Comparison of ENCODE assay signal across 8 cellular contexts in genomic region chr22:41919357-41920224, GRCh38. TPM values are rescaled to one million over a fixed set of nuclear protein-coding genes. Genes with fewer than 3 reads are reported as not detected.
DNase-seq lines count a peak whose midpoint lies in the region; ATAC-seq and TF ChIP-seq lines count a peak whose summit lies in the region.

No MANE protein-coding gene starts in this region.

- no TSS peak for BruUV-seq in Calu3 (replicated peaks; lab: Mats Ljungman, UMichigan)

- TF ChIP-seq RAD21 in Ishikawa (IDR thresholded peaks at IDR 0.05; ENCODE audit: low read depth): no peak

- H3K4me3 Mint-ChIP-seq in Calu3 (ENCODE audit: low read depth, unreplicated experiment): peak overlapping the region; percentile 19
- peak overlapping the region; percentile 76 for H3K4me3 Mint-ChIP-seq in activated T-helper 17 cell treated with anti-CD3 and anti-CD28 coated beads, Interleukin-2, amount 50 U/mL, for 72 hours

- peaks cover 39% of the 10 kb centered on the region for H3K27me3 Mint-ChIP-seq in Calu3 (ENCODE audit: unreplicated experiment)
- peaks cover 6% of the 10 kb centered on the region for H3K27me3 Mint-ChIP-seq in activated T-helper 17 cell treated with anti-CD3 and anti-CD28 coated beads, Interleukin-2, amount 50 U/mL, for 72 hours

- peaks cover 7% of the 10 kb centered on the region for H3K4me1 Mint-ChIP-seq in Calu3 (ENCODE audit: low read depth, unreplicated experiment)
- no peaks in the 10 kb centered on the region for H3K4me1 Mint-ChIP-seq in activated T-helper 17 cell treated with anti-CD3 and anti-CD28 coated beads, Interleukin-2, amount 50 U/mL, for 72 hours

- no peak overlapping the region for H3K27ac Mint-ChIP-seq in Calu3 (ENCODE audit: unreplicated experiment)
- H3K27ac Mint-ChIP-seq in activated T-helper 17 cell treated with anti-CD3 and anti-CD28 coated beads, Interleukin-2, amount 50 U/mL, for 72 hours: peak overlapping the region; percentile 46

- ATAC-seq in GM19463 (IDR thresholded peaks at IDR 0.05; ENCODE audit: unreplicated experiment): peak; percentile 48
- peak; percentile 70 for ATAC-seq in activated T-helper 17 cell treated with anti-CD3 and anti-CD28 coated beads, Interleukin-2, amount 50 U/mL, for 72 hours (replicated peaks)
- ATAC-seq in left cardiac atrium: peak; percentile 60 to 83

- no peaks in the 10 kb centered on the region for H3K9me3 Mint-ChIP-seq in Calu3 (ENCODE audit: low read depth, unreplicated experiment)
- H3K9me3 Mint-ChIP-seq in activated T-helper 17 cell treated with anti-CD3 and anti-CD28 coated beads, Interleukin-2, amount 50 U/mL, for 72 hours: no peaks in the 10 kb centered on the region

- TF ChIP-seq CTCF in Calu3 (IDR thresholded peaks at IDR 0.05; ENCODE audit: unreplicated experiment): no peak

- H3K36me3 Mint-ChIP-seq in Calu3 (ENCODE audit: insufficient read depth, unreplicated experiment): peaks cover 12% of the 10 kb centered on the region
- H3K36me3 Mint-ChIP-seq in activated T-helper 17 cell treated with anti-CD3 and anti-CD28 coated beads, Interleukin-2, amount 50 U/mL, for 72 hours (ENCODE audit: low read depth): no peaks in the 10 kb centered on the region

- no peak for TF ChIP-seq EP300 in Ishikawa (IDR thresholded peaks at IDR 0.05; ENCODE audit: borderline replicate concordance)

- intact Hi-C loops in Calu3 (cut with micrococcal nuclease; ENCODE audit: unreplicated experiment): no loop called here
- intact Hi-C loops in left cardiac atrium (cut with DNase I): loop anchor here in 1 of 2 donors (10.0 kb wide), 1 partner anchor 215 kb away; no protein-coding TSS in a partner anchor

- no peak for DNase-seq in Calu3
- DNase-seq in left cardiac atrium: peak; percentile 79
- peak; percentile 65 for DNase-seq in retina
- no peak for DNase-seq in Ammon's horn (ENCODE audit: low spot score)
- DNase-seq in NCI-H510A (lab: John Stamatoyannopoulos, UW): no peak

- CTCF ChIA-PET in Calu3 (lab: Charles Lee): interaction anchor here (0.9 kb wide), 1 partner anchor 21 kb away, joined by 3 read pairs; no protein-coding TSS in a partner anchor

TF ChIP-seq in Ishikawa, 13 proteins besides CTCF, POLR2A, EP300 and RAD21:
- no peak for TF ChIP-seq EGR1 (IDR thresholded peaks at IDR 0.05)
- no peak for TF ChIP-seq NFIC (IDR thresholded peaks at IDR 0.05)
- TF ChIP-seq USF1 (IDR thresholded peaks at IDR 0.05): no peak
- TF ChIP-seq YY1 (IDR thresholded peaks at IDR 0.05; ENCODE audit: low read depth): no peak
- TF ChIP-seq, protein P1, sequence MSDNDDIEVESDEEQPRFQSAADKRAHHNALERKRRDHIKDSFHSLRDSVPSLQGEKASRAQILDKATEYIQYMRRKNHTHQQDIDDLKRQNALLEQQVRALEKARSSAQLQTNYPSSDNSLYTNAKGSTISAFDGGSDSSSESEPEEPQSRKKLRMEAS (IDR thresholded peaks at IDR 0.05): peak; percentile 47; the same call in 1 of the 2 replicates
- no peak for TF ChIP-seq TCF12 (IDR thresholded peaks at IDR 0.05; ENCODE audit: low read depth)
- no peak for TF ChIP-seq CEBPB (IDR thresholded peaks at IDR 0.05)
- TF ChIP-seq CREB1 (IDR thresholded peaks at IDR 0.05; ENCODE audit: low read depth): no peak

RNA-seq across cellular contexts. Expression of gene SHISA8, which starts 4.7 kb away (rescaled TPM):
- not detected in 2 replicates for total RNA-seq in Calu3 (2022)
- 1 to 10 TPM in 1 of 2 donors, not detected in 1; 2.8 TPM for total RNA-seq in activated T-helper 17 cell treated with anti-CD3 and anti-CD28 coated beads, Interleukin-2, amount 50 U/mL, for 72 hours
- 1 to 10 TPM; 1.1 to 3.3 TPM for total RNA-seq in left cardiac atrium

RNA-seq across cellular contexts. Expression of gene TNFRSF13C, which starts 7.0 kb away (rescaled TPM):
- total RNA-seq in Calu3 (2022) (1.4 and 1.5 TPM in 2 replicates), left cardiac atrium (under 1 TPM; 0.29 to 0.44 TPM)
- total RNA-seq in activated T-helper 17 cell treated with anti-CD3 and anti-CD28 coated beads, Interleukin-2, amount 50 U/mL, for 72 hours: 1 to 10 TPM; 2.7 to 7.7 TPM

RNA-seq across cellular contexts. Expression of gene CENPM, which starts 27.4 kb away (rescaled TPM):
- total RNA-seq in Calu3 (2022): 46.7 and 69.3 TPM in 2 replicates
- 10 to 100 TPM; 62.3 to 90.5 TPM for total RNA-seq in activated T-helper 17 cell treated with anti-CD3 and anti-CD28 coated beads, Interleukin-2, amount 50 U/mL, for 72 hours
- 1 to 10 TPM in 1 of 2 donors, under 1 TPM in 1; 0.79 to 2.0 TPM for total RNA-seq in left cardiac atrium

RNA-seq across cellular contexts. Expression of gene SEPTIN3, which starts 49.7 kb away (rescaled TPM):
- total RNA-seq in Calu3 (2022): 3.2 and 3.4 TPM in 2 replicates
- 1 to 10 TPM; 2.1 to 4.1 TPM for total RNA-seq in activated T-helper 17 cell treated with anti-CD3 and anti-CD28 coated beads, Interleukin-2, amount 50 U/mL, for 72 hours
- under 1 TPM; 0.09 to 0.24 TPM for total RNA-seq in left cardiac atrium

Comparison
In these comparisons a context has a peak if more than half of its experiments do, and no peak if none do; other contexts are left out.
1. DNase-seq: peak in left cardiac atrium (single experiment) and retina (single experiment); none in Calu3 (single experiment), Ammon's horn (single experiment) and NCI-H510A (single experiment).
2. RNA of gene CENPM, which starts 27.4 kb away (total RNA-seq): 62.3 to 90.5 TPM in activated T-helper 17 cell treated with anti-CD3 and anti-CD28 coated beads, Interleukin-2, amount 50 U/mL, for 72 hours and 46.7 to 69.3 TPM in Calu3; 0.79 to 2.0 TPM in left cardiac atrium; every median in the first group is over 10 times any median in the second.
3. Peak in every context shown above with its lines, with median percentiles within 50 percentile points of each other: ATAC-seq.